ENCODE assay signal across 1 cellular context in genomic region chr10:71068811-71069411, GRCh38.
TF ChIP-seq lines count a peak whose summit lies in the region.

No MANE protein-coding gene starts in this region.

TF ChIP-seq in HEK293, 187 proteins besides CTCF, POLR2A, EP300 and RAD21 (continued from another document):
- peak; percentile 30; the same call in 1 of the 2 replicates for TF ChIP-seq ZNF660 (tag by site-specific recombination; IDR thresholded peaks at IDR 0.05)
